Comparison of ENCODE assay signal across 1 cellular context in the genomic region with DNA sequence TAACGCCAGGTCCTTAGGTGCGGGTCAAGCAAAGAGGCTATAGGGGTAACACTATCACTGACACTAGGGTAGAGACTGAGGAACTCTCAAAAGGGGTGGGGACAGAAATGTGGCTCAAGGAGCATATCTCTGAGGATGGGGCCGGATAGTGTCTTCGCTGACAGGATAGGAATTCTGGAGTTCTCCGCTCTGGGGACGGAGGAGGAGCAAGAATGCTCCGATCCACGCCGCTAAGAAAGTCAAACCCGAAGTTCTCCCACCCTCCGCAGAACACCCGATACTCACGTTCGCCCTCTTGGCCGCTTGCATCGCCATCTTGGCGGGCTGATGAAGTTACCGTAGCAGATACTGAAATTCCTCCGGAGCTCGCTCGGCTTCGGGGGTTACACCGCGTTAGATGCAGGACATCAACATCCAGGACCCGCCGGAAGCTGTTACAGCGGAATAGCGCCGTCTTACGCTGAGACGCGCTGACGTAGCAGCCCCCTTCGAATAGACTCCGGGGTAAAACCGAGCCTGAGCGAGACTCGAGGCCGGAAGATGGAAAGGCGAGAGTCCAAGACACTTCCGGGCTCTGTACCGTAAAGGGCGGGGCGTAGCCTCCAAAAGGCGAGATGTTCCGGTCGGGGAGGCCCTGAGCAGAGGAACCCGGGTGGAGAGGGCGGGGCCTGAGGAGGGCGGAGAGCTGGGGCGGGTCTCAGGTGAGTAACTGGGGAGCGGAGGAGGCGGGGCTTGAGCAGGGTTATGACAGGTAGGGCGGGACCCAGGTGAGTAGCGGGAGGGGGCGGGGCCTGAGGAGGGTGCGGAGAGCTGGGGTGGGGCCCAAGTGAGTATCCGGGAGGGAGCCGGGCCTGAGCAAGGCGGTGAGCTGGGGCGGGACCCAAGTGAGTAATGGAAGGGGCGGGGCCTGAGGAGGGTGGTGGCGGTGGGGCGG.
A peak's percentile ranks its signal among the peaks of the same experiment; 100 is the strongest.
TF ChIP-seq lines count a peak whose summit lies in the region.

A gene with protein sequence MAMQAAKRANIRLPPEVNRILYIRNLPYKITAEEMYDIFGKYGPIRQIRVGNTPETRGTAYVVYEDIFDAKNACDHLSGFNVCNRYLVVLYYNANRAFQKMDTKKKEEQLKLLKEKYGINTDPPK (minus strand): TSS at position 412 of the 934 bp plus-strand sequence. CDS start 97 bp downstream, at position 315.

TF ChIP-seq in GM12878, 131 proteins besides CTCF, POLR2A, EP300 and RAD21 (continued from another document):
- TF ChIP-seq, protein P1, sequence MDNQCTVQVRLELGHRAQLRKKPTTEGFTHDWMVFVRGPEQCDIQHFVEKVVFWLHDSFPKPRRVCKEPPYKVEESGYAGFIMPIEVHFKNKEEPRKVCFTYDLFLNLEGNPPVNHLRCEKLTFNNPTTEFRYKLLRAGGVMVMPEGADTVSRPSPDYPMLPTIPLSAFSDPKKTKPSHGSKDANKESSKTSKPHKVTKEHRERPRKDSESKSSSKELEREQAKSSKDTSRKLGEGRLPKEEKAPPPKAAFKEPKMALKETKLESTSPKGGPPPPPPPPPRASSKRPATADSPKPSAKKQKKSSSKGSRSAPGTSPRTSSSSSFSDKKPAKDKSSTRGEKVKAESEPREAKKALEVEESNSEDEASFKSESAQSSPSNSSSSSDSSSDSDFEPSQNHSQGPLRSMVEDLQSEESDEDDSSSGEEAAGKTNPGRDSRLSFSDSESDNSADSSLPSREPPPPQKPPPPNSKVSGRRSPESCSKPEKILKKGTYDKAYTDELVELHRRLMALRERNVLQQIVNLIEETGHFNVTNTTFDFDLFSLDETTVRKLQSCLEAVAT (IDR thresholded peaks at IDR 0.05), result peak; percentile 76; the same call in 1 of the 2 replicates
- peak; percentile 62 for TF ChIP-seq RUNX3 (IDR thresholded peaks at IDR 0.05; ENCODE audit: low read length)
- TF ChIP-seq, protein P2, sequence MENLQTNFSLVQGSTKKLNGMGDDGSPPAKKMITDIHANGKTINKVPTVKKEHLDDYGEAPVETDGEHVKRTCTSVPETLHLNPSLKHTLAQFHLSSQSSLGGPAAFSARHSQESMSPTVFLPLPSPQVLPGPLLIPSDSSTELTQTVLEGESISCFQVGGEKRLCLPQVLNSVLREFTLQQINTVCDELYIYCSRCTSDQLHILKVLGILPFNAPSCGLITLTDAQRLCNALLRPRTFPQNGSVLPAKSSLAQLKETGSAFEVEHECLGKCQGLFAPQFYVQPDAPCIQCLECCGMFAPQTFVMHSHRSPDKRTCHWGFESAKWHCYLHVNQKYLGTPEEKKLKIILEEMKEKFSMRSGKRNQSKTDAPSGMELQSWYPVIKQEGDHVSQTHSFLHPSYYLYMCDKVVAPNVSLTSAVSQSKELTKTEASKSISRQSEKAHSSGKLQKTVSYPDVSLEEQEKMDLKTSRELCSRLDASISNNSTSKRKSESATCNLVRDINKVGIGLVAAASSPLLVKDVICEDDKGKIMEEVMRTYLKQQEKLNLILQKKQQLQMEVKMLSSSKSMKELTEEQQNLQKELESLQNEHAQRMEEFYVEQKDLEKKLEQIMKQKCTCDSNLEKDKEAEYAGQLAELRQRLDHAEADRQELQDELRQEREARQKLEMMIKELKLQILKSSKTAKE (IDR thresholded peaks at IDR 0.05; ENCODE audit: low read depth, poor library complexity, severe bottlenecking), result peak; percentile 75
- TF ChIP-seq POU2F2 (IDR thresholded peaks at IDR 0.05; ENCODE audit: borderline replicate concordance, low read depth, low read length), result peak; percentile 89; the same call in 1 of the 3 replicates
- no peak for TF ChIP-seq ZSCAN29 (IDR thresholded peaks at IDR 0.05)
- peak; percentile 97 for TF ChIP-seq POLR2AphosphoS2 (IDR thresholded peaks at IDR 0.05; ENCODE audit: low read depth, low read length)
- TF ChIP-seq MTA3 (IDR thresholded peaks at IDR 0.05; ENCODE audit: borderline replicate concordance, low read length), result peak; percentile 52; the same call in 1 of the 2 replicates
- peak; percentile 91 for TF ChIP-seq CHD2 (IDR thresholded peaks at IDR 0.05; ENCODE audit: borderline replicate concordance, low read depth, low read length)
- TF ChIP-seq ATF7 (IDR thresholded peaks at IDR 0.05; ENCODE audit: low read depth), result peak; percentile 95
- no peak for TF ChIP-seq CBX3 (IDR thresholded peaks at IDR 0.05; ENCODE audit: borderline replicate concordance, low read depth)
- no peak for TF ChIP-seq SMC3 (IDR thresholded peaks at IDR 0.05; ENCODE audit: borderline replicate concordance, low read length)
- TF ChIP-seq, protein P3, sequence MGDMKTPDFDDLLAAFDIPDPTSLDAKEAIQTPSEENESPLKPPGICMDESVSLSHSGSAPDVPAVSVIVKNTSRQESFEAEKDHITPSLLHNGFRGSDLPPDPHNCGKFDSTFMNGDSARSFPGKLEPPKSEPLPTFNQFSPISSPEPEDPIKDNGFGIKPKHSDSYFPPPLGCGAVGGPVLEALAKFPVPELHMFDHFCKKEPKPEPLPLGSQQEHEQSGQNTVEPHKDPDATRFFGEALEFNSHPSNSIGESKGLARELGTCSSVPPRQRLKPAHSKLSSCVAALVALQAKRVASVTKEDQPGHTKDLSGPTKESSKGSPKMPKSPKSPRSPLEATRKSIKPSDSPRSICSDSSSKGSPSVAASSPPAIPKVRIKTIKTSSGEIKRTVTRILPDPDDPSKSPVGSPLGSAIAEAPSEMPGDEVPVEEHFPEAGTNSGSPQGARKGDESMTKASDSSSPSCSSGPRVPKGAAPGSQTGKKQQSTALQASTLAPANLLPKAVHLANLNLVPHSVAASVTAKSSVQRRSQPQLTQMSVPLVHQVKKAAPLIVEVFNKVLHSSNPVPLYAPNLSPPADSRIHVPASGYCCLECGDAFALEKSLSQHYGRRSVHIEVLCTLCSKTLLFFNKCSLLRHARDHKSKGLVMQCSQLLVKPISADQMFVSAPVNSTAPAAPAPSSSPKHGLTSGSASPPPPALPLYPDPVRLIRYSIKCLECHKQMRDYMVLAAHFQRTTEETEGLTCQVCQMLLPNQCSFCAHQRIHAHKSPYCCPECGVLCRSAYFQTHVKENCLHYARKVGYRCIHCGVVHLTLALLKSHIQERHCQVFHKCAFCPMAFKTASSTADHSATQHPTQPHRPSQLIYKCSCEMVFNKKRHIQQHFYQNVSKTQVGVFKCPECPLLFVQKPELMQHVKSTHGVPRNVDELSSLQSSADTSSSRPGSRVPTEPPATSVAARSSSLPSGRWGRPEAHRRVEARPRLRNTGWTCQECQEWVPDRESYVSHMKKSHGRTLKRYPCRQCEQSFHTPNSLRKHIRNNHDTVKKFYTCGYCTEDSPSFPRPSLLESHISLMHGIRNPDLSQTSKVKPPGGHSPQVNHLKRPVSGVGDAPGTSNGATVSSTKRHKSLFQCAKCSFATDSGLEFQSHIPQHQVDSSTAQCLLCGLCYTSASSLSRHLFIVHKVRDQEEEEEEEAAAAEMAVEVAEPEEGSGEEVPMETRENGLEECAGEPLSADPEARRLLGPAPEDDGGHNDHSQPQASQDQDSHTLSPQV (IDR thresholded peaks at IDR 0.05), result no peak; the same call in 1 of the 2 replicates
- peak; percentile 93 for TF ChIP-seq FOXK2 (IDR thresholded peaks at IDR 0.05)
- TF ChIP-seq NFIC (IDR thresholded peaks at IDR 0.05; ENCODE audit: low read depth, low read length), result no peak; the same call in 1 of the 2 replicates
- TF ChIP-seq CHD1 (IDR thresholded peaks at IDR 0.05; ENCODE audit: low read depth, low read length), result 0 out of 2 replicates have a peak, but pooled peaks have one; percentile 39
- TF ChIP-seq, protein P4, sequence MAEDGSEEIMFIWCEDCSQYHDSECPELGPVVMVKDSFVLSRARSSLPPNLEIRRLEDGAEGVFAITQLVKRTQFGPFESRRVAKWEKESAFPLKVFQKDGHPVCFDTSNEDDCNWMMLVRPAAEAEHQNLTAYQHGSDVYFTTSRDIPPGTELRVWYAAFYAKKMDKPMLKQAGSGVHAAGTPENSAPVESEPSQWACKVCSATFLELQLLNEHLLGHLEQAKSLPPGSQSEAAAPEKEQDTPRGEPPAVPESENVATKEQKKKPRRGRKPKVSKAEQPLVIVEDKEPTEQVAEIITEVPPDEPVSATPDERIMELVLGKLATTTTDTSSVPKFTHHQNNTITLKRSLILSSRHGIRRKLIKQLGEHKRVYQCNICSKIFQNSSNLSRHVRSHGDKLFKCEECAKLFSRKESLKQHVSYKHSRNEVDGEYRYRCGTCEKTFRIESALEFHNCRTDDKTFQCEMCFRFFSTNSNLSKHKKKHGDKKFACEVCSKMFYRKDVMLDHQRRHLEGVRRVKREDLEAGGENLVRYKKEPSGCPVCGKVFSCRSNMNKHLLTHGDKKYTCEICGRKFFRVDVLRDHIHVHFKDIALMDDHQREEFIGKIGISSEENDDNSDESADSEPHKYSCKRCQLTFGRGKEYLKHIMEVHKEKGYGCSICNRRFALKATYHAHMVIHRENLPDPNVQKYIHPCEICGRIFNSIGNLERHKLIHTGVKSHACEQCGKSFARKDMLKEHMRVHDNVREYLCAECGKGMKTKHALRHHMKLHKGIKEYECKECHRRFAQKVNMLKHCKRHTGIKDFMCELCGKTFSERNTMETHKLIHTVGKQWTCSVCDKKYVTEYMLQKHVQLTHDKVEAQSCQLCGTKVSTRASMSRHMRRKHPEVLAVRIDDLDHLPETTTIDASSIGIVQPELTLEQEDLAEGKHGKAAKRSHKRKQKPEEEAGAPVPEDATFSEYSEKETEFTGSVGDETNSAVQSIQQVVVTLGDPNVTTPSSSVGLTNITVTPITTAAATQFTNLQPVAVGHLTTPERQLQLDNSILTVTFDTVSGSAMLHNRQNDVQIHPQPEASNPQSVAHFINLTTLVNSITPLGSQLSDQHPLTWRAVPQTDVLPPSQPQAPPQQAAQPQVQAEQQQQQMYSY (CRISPR knock-in tag; IDR thresholded peaks at IDR 0.05), result no peak
- peak; percentile 94 for TF ChIP-seq HCFC1 (IDR thresholded peaks at IDR 0.05; ENCODE audit: low read length)
- TF ChIP-seq BCL11A (IDR thresholded peaks at IDR 0.05; ENCODE audit: low read depth, low read length), result no peak
- TF ChIP-seq SREBF1 (IDR thresholded peaks at IDR 0.05; ENCODE audit: low read length), result peak; percentile 83
- no peak for TF ChIP-seq GATAD2B (conservative IDR thresholded peaks at IDR 0.05; ENCODE audit: low read depth)
- TF ChIP-seq IKZF2 (IDR thresholded peaks at IDR 0.05), result peak; percentile 16 to 38; a peak in 1 of 4 replicates
- no peak for TF ChIP-seq TCF12 (IDR thresholded peaks at IDR 0.05; ENCODE audit: low read depth, low read length)
- peak; percentile 76 for TF ChIP-seq SP1 (IDR thresholded peaks at IDR 0.05; ENCODE audit: low read depth, low read length)
- TF ChIP-seq MYB (IDR thresholded peaks at IDR 0.05; ENCODE audit: borderline replicate concordance, low read depth, low read length), result no peak; the same call in 1 of the 2 replicates
- TF ChIP-seq ZZZ3 (IDR thresholded peaks at IDR 0.05; ENCODE audit: control insufficient read depth, insufficient read length, low read depth), result no peak
- TF ChIP-seq ZNF217 (IDR thresholded peaks at IDR 0.05), result no peak
